Comparison of ENCODE assay signal across 19 cellular contexts in genomic region chr7:38781991-38782390, GRCh38.
DNase-seq lines count a peak whose midpoint lies in the region; ATAC-seq and TF ChIP-seq lines count a peak whose summit lies in the region.
"Had no signal": no experiment of that assay in that cellular context is flagged by ENCODE, and none has a peak within 500 bp of the region (broad histone marks: within the 10 kb centered on the region; RNA-seq: fewer than 3 reads in every experiment).

No MANE protein-coding gene starts in this region.

- POLR2A ChIA-PET in WTC11 (lab: Charles Lee) (no interaction called here), RWPE1 (lab: Yijun Ruan, JAX; ENCODE audit: low non-redundant PET) (no interaction called here)

- peaks cover 8% of the 10 kb centered on the region for H3F3A ChIP-seq in neural progenitor cell (ENCODE audit: low read depth)

- H3K9me3 ChIP-seq in neural progenitor cell (ENCODE audit: low read depth) = no peaks in the 10 kb centered on the region
- no peaks in the 10 kb centered on the region for H3K9me3 ChIP-seq in mesenchymal stem cell (ENCODE audit: control insufficient read depth, low read length)

- no peak overlapping the region for H3K4me3 ChIP-seq in H7 (ENCODE audit: insufficient read depth, low read depth, low read length)
- H3K4me3 ChIP-seq in neural progenitor cell = no peak overlapping the region
- no peak overlapping the region for H3K4me3 ChIP-seq in mesenchymal stem cell (ENCODE audit: insufficient read depth in 1 of 2, low read depth in 1 of 2, low read length in 2 of 2)

- peaks cover 16% of the 10 kb centered on the region for H3K4me1 ChIP-seq in neural progenitor cell
- no peaks in the 10 kb centered on the region for H3K4me1 ChIP-seq in mesenchymal stem cell (ENCODE audit: control insufficient read depth, insufficient read depth, low read depth, low read length)

- H3K14ac ChIP-seq in mesenchymal stem cell (ENCODE audit: low read length in 2 of 2) = no peak overlapping the region

- H3K36me3 ChIP-seq in H7 (replicated peaks; ENCODE audit: control insufficient read depth, insufficient read depth, low read length) (no peaks in the 10 kb centered on the region), neural progenitor cell (peaks cover 2% of the 10 kb centered on the region), mesenchymal stem cell (ENCODE audit: control insufficient read depth in 1 of 2, insufficient read depth in 2 of 2, low read depth in 1 of 2, low read length in 2 of 2) (peaks cover 14 to 16% of the 10 kb centered on the region in 2 experiments)

- H3K4me1 Mint-ChIP-seq in WTC11 = peaks cover 11% of the 10 kb centered on the region
- peaks cover 18% of the 10 kb centered on the region for H3K4me1 Mint-ChIP-seq in neural progenitor cell
- no peaks in the 10 kb centered on the region for H3K4me1 Mint-ChIP-seq in effector memory CD8-positive, alpha-beta T cell (ENCODE audit: low read depth in 2 of 2)
- H3K4me1 Mint-ChIP-seq: CD8-positive, alpha-beta memory T cell had no signal

- 0 out of 2 replicates have a peak overlapping the region, but pooled peaks have one; percentile 7 for H3K27ac Mint-ChIP-seq in WTC11
- H3K27ac Mint-ChIP-seq in neural progenitor cell = peak overlapping the region; percentile 75
- H3K27ac Mint-ChIP-seq in effector memory CD8-positive, alpha-beta T cell = peak overlapping the region in 1 of 2 donors; percentile 62
- H3K27ac Mint-ChIP-seq: HFFc6 had no signal

- no peak overlapping the region for H2BK5ac ChIP-seq in mesenchymal stem cell (ENCODE audit: low read depth, low read length, poor library complexity, severe bottlenecking)

- H3K9me3 Mint-ChIP-seq in WTC11 = peaks cover 4% of the 10 kb centered on the region; the same call in 1 of the 2 replicates
- no peaks in the 10 kb centered on the region for H3K9me3 Mint-ChIP-seq in neural progenitor cell
- H3K9me3 Mint-ChIP-seq in effector memory CD8-positive, alpha-beta T cell = no peaks in the 10 kb centered on the region
- H3K9me3 Mint-ChIP-seq: CD8-positive, alpha-beta memory T cell; HFFc6 had no signal

- no peak overlapping the region for H3K4ac ChIP-seq in mesenchymal stem cell (ENCODE audit: low read depth in 1 of 2, low read length in 2 of 2)

- H3K4me3 Mint-ChIP-seq in WTC11 (no peak overlapping the region), neural progenitor cell (no peak overlapping the region)
- H3K4me3 Mint-ChIP-seq in effector memory CD8-positive, alpha-beta T cell = no peak overlapping the region
- H3K4me3 Mint-ChIP-seq: CD8-positive, alpha-beta memory T cell; HFFc6 had no signal

- H4K91ac ChIP-seq in mesenchymal stem cell (ENCODE audit: low read length) = no peak overlapping the region

- H2BK12ac ChIP-seq in mesenchymal stem cell (ENCODE audit: low read length in 2 of 2) = no peak overlapping the region

- peaks cover 9% of the 10 kb centered on the region for H3K79me1 ChIP-seq in mesenchymal stem cell (replicated peaks; ENCODE audit: low read length, poor library complexity, severe bottlenecking)

- no peaks in the 10 kb centered on the region for H3K27me3 Mint-ChIP-seq in WTC11 (ENCODE audit: low read depth)
- peaks cover 2% of the 10 kb centered on the region for H3K27me3 Mint-ChIP-seq in neural progenitor cell (ENCODE audit: insufficient read depth, low read depth)
- H3K27me3 Mint-ChIP-seq in effector memory CD8-positive, alpha-beta T cell = no peaks in the 10 kb centered on the region

- H2AFZ ChIP-seq in neural progenitor cell (replicated peaks) = no peak overlapping the region
- H2AFZ ChIP-seq in mesenchymal stem cell (ENCODE audit: low read depth, low read length) = no peak overlapping the region

- CTCF ChIA-PET in WTC11 (lab: Charles Lee) (interaction anchor here (1.0 to 1.4 kb wide), 2 partner anchors 23 to 672 kb away, joined by 3 read pairs; no protein-coding TSS in a partner anchor), RWPE1 (lab: Yijun Ruan, JAX) (no interaction called here)

- H3K27ac ChIP-seq in neural progenitor cell = peak overlapping the region; percentile 21
- no peak overlapping the region for H3K27ac ChIP-seq in mesenchymal stem cell (ENCODE audit: low read length, poor library complexity, severe bottlenecking)
- no peak overlapping the region for H3K27ac ChIP-seq in RWPE1
- H3K27ac ChIP-seq: HL-60 had no signal

- H4K8ac ChIP-seq in mesenchymal stem cell (ENCODE audit: low read length) = no peak overlapping the region

- ATAC-seq in WTC11 = peak; percentile 100
- no peak for ATAC-seq in effector memory CD8-positive, alpha-beta T cell (replicated peaks)
- ATAC-seq: PC-3 had no signal

- no peaks in the 10 kb centered on the region for H3K79me2 ChIP-seq in neural progenitor cell (ENCODE audit: low read depth)

- H3K9ac ChIP-seq in neural progenitor cell (no peak overlapping the region), mesenchymal stem cell (ENCODE audit: low read length) (no peak overlapping the region)

- DNase-seq in H7 = peak; percentile 8
- DNase-seq in NCI-H1092 (lab: John Stamatoyannopoulos, UW) = peak; percentile 15
- DNase-seq in WTC11 (ENCODE audit: low spot score) = no peak
- DNase-seq in neural progenitor cell (ENCODE audit: low spot score) = peak; percentile 66
- DNase-seq in mesenchymal stem cell = no peak
- no peak for DNase-seq in effector memory CD8-positive, alpha-beta T cell
- no peak for DNase-seq in RWPE1 (ENCODE audit: low spot score)
- DNase-seq: C1 segment of cervical spinal cord; CD8-positive, alpha-beta memory T cell; HFFc6; MM.1S; NCI-H1105 treated with DMSO at 0.1 percent for 48 hours; NCI-H187; NCI-H2107; NCI-H226; NCI-H524 treated with DMSO at 0.1 percent for 48 hours; NK-92 treated with Interleukin-12 subunit alpha and Interleukin-12 subunit beta, amount 100 ng/mL, for 24 hours; PC-3 had no signal

- TF ChIP-seq CTCF in WTC11 (IDR thresholded peaks at IDR 0.05) (no peak), neural progenitor cell (IDR thresholded peaks at IDR 0.05) (no peak), RWPE1 (conservative IDR thresholded peaks at IDR 0.05; ENCODE audit: low read depth) (no peak)

- H3K4me2 ChIP-seq in neural progenitor cell (peak overlapping the region; percentile 57), mesenchymal stem cell (ENCODE audit: low read length, poor library complexity, severe bottlenecking) (no peak overlapping the region)

- peaks cover 4% of the 10 kb centered on the region; the same call in 1 of the 2 replicates for H3K36me3 Mint-ChIP-seq in WTC11
- H3K36me3 Mint-ChIP-seq in neural progenitor cell = peaks cover 5% of the 10 kb centered on the region
- H3K36me3 Mint-ChIP-seq in effector memory CD8-positive, alpha-beta T cell (ENCODE audit: insufficient read depth) = peaks cover 10% of the 10 kb centered on the region

- H3K23ac ChIP-seq in mesenchymal stem cell (ENCODE audit: low read length in 2 of 2) = no peak overlapping the region

- no peak overlapping the region for H2AK5ac ChIP-seq in mesenchymal stem cell (ENCODE audit: low read length, severe bottlenecking)

- no peak overlapping the region for H2BK15ac ChIP-seq in mesenchymal stem cell (ENCODE audit: low read depth, poor library complexity, severe bottlenecking)

- H4K20me1 ChIP-seq in neural progenitor cell (ENCODE audit: low read depth) = no peaks in the 10 kb centered on the region

- H3K18ac ChIP-seq in mesenchymal stem cell (ENCODE audit: low read depth in 1 of 2, low read length in 2 of 2) = no peak overlapping the region

- H3K27me3 ChIP-seq in H7 (ENCODE audit: control insufficient read depth, insufficient read depth, low read length) (no peaks in the 10 kb centered on the region), neural progenitor cell (no peaks in the 10 kb centered on the region), mesenchymal stem cell (ENCODE audit: control insufficient read depth in 1 of 2, insufficient read depth in 1 of 2, low read length in 2 of 2) (no peaks in the 10 kb centered on the region)

- H2BK120ac ChIP-seq in mesenchymal stem cell (ENCODE audit: low read depth, low read length) = no peak overlapping the region

TF ChIP-seq in WTC11, 78 proteins besides CTCF, POLR2A, EP300 and RAD21 (continues in another document):
- no peak for TF ChIP-seq NFYB (CRISPR knock-in tag; conservative IDR thresholded peaks at IDR 0.05; ENCODE audit: low read depth)
- no peak for TF ChIP-seq AR (CRISPR knock-in tag; IDR thresholded peaks at IDR 0.05)
- TF ChIP-seq CREB1 (CRISPR knock-in tag; IDR thresholded peaks at IDR 0.05) = no peak
- TF ChIP-seq PRRX2 (CRISPR knock-in tag; IDR thresholded peaks at IDR 0.05) = no peak
- TF ChIP-seq ZNF512 (CRISPR knock-in tag; IDR thresholded peaks at IDR 0.05; ENCODE audit: borderline replicate concordance) = no peak
- no peak for TF ChIP-seq ZNF138 (CRISPR knock-in tag; conservative IDR thresholded peaks at IDR 0.05)
- TF ChIP-seq MYBL2 (CRISPR knock-in tag; IDR thresholded peaks at IDR 0.05) = no peak

Comparison
In these comparisons a context has a peak if more than half of its experiments do, and no peak if none do; other contexts are left out.
1. DNase-seq: peak in H7 (single experiment), NCI-H1092 (single experiment) and neural progenitor cell (single experiment); none in WTC11 (single experiment), mesenchymal stem cell (single experiment), effector memory CD8-positive, alpha-beta T cell (0 of 3) and RWPE1 (single experiment).